In genomic region chr14:23557946-23558345, GRCh38 we compare ENCODE assay signal across 13 cellular contexts. TPM values are rescaled to one million over a fixed set of nuclear protein-coding genes. Genes with fewer than 3 reads are reported as not detected.
DNase-seq lines count a peak whose midpoint lies in the region; ATAC-seq and TF ChIP-seq lines count a peak whose summit lies in the region.
"Had no signal": no experiment of that assay in that cellular context is flagged by ENCODE, and none has a peak within 500 bp of the region (broad histone marks: within the 10 kb centered on the region; RNA-seq: fewer than 3 reads in every experiment).

No MANE protein-coding gene starts in this region.

- H3K4me1 ChIP-seq in OCI-LY7 (ENCODE audit: insufficient read depth, low read length, poor library complexity, severe bottlenecking) = peaks cover 21% of the 10 kb centered on the region

- no peaks in the 10 kb centered on the region for H4K20me1 ChIP-seq in OCI-LY7 (ENCODE audit: insufficient read depth, low read length)

- H3K9me3 Mint-ChIP-seq in activated T-cell treated with anti-CD3 and anti-CD28 coated beads, Interleukin-2, amount 50 U/mL, for 24 hours = no peaks in the 10 kb centered on the region
- no peaks in the 10 kb centered on the region for H3K9me3 Mint-ChIP-seq in central memory CD8-positive, alpha-beta T cell
- H3K9me3 Mint-ChIP-seq in stimulated activated memory B cell treated with anti-CD40 and anti-IgM and Interleukin-4, amounts not matched to agents 10 μg/mL and 1 μg/mL and 100 μg/mL, for 72 hours = no peaks in the 10 kb centered on the region

- peaks cover 69% of the 10 kb centered on the region for H3K36me3 Mint-ChIP-seq in activated T-cell treated with anti-CD3 and anti-CD28 coated beads, Interleukin-2, amount 50 U/mL, for 24 hours (ENCODE audit: low read depth)
- H3K36me3 Mint-ChIP-seq in central memory CD8-positive, alpha-beta T cell (ENCODE audit: insufficient read depth) = peaks cover 22% of the 10 kb centered on the region
- H3K36me3 Mint-ChIP-seq in stimulated activated memory B cell treated with anti-CD40 and anti-IgM and Interleukin-4, amounts not matched to agents 10 μg/mL and 1 μg/mL and 100 μg/mL, for 72 hours = peaks cover 23% of the 10 kb centered on the region

- H3K36me3 ChIP-seq in OCI-LY7 (ENCODE audit: insufficient read depth, low read length) = peaks cover 48% of the 10 kb centered on the region

- peaks cover 17% of the 10 kb centered on the region for H3K79me2 ChIP-seq in OCI-LY7 (ENCODE audit: insufficient read depth, low read depth, low read length)

- H3K27ac Mint-ChIP-seq in activated T-cell treated with anti-CD3 and anti-CD28 coated beads, Interleukin-2, amount 50 U/mL, for 24 hours = peak overlapping the region; percentile 98
- H3K27ac Mint-ChIP-seq in central memory CD8-positive, alpha-beta T cell (ENCODE audit: low read depth) = peak overlapping the region; percentile 91
- H3K27ac Mint-ChIP-seq in stimulated activated memory B cell treated with anti-CD40 and anti-IgM and Interleukin-4, amounts not matched to agents 10 μg/mL and 1 μg/mL and 100 μg/mL, for 72 hours = peak overlapping the region; percentile 98

- peak overlapping the region; percentile 96 for H3K4me3 Mint-ChIP-seq in activated T-cell treated with anti-CD3 and anti-CD28 coated beads, Interleukin-2, amount 50 U/mL, for 24 hours
- peak overlapping the region; percentile 59 for H3K4me3 Mint-ChIP-seq in central memory CD8-positive, alpha-beta T cell
- H3K4me3 Mint-ChIP-seq in stimulated activated memory B cell treated with anti-CD40 and anti-IgM and Interleukin-4, amounts not matched to agents 10 μg/mL and 1 μg/mL and 100 μg/mL, for 72 hours = peak overlapping the region; percentile 45

- no peak overlapping the region for H2AFZ ChIP-seq in OCI-LY7 (ENCODE audit: low read length)

- H3K4me1 Mint-ChIP-seq in activated T-cell treated with anti-CD3 and anti-CD28 coated beads, Interleukin-2, amount 50 U/mL, for 24 hours (ENCODE audit: low read depth) = peaks cover 47% of the 10 kb centered on the region
- H3K4me1 Mint-ChIP-seq in central memory CD8-positive, alpha-beta T cell = peaks cover 42% of the 10 kb centered on the region
- peaks cover 50% of the 10 kb centered on the region for H3K4me1 Mint-ChIP-seq in stimulated activated memory B cell treated with anti-CD40 and anti-IgM and Interleukin-4, amounts not matched to agents 10 μg/mL and 1 μg/mL and 100 μg/mL, for 72 hours

- H3K27me3 Mint-ChIP-seq in activated T-cell treated with anti-CD3 and anti-CD28 coated beads, Interleukin-2, amount 50 U/mL, for 24 hours = no peaks in the 10 kb centered on the region
- no peaks in the 10 kb centered on the region for H3K27me3 Mint-ChIP-seq in central memory CD8-positive, alpha-beta T cell
- H3K27me3 Mint-ChIP-seq in stimulated activated memory B cell treated with anti-CD40 and anti-IgM and Interleukin-4, amounts not matched to agents 10 μg/mL and 1 μg/mL and 100 μg/mL, for 72 hours = no peaks in the 10 kb centered on the region

- H3K9me3 ChIP-seq in OCI-LY7 (ENCODE audit: low read length) = no peaks in the 10 kb centered on the region

- POLR2A ChIA-PET in OCI-LY7 (lab: Charles Lee) = interaction anchor here (0.6 to 2.1 kb wide), 7 partner anchors 9 to 242 kb away, joined by 3 to 9 read pairs (median 4); partner anchors contain the start of gene AP1G2

- peak overlapping the region; percentile 91 for H3K4me2 ChIP-seq in OCI-LY7 (ENCODE audit: low read length)

- ATAC-seq in central memory CD8-positive, alpha-beta T cell (replicated peaks; ENCODE audit: extremely low read depth, poor library complexity, severe bottlenecking) = no peak
- ATAC-seq in stimulated activated memory B cell treated with anti-CD40 and anti-IgM and Interleukin-4, amounts not matched to agents 10 μg/mL and 1 μg/mL and 100 μg/mL, for 72 hours = no peak
- ATAC-seq in HG02870 (IDR thresholded peaks at IDR 0.05; ENCODE audit: unreplicated experiment) (no peak), GM18873 (IDR thresholded peaks at IDR 0.05; ENCODE audit: low FRiP score, unreplicated experiment) (no peak)

- DNase-seq in activated T-cell treated with anti-CD3 and anti-CD28 coated beads, Interleukin-2, amount 50 U/mL, for 24 hours = no peak
- DNase-seq in activated T-cell treated with anti-CD3 and anti-CD28 coated beads, Interleukin-2, amount 50 U/mL, for 1 hour = no peak
- DNase-seq in OCI-LY7 (ENCODE audit: low spot score) = no peak
- DNase-seq in central memory CD8-positive, alpha-beta T cell (ENCODE audit: low spot score in 2 of 2) = no peak
- DNase-seq in DMS 273 treated with DMSO at 0.1 percent for 48 hours (lab: John Stamatoyannopoulos, UW) = no peak
- DNase-seq: NCI-H1436, NCI-H748 treated with DMSO at 0.1 percent for 48 hours had no signal

- H3K27ac ChIP-seq in OCI-LY7 (ENCODE audit: low read depth, low read length, poor library complexity, severe bottlenecking) = peak overlapping the region; percentile 58

- intact Hi-C loops in OCI-LY7 (cut with micrococcal nuclease; ENCODE audit: unreplicated experiment) = loop anchor here (2.0 to 10.0 kb wide), 2 partner anchors 237 to 887 kb away; partner anchors contain the start of genes PABPN1 and SDR39U1

- CTCF ChIA-PET in OCI-LY7 (lab: Charles Lee; ENCODE audit: unreplicated experiment) = interaction anchor here (0.6 kb wide), 1 partner anchor 1972 kb away, joined by 3 read pairs; no protein-coding TSS in a partner anchor

- BruUV-seq in OCI-LY7 (replicated peaks; lab: Mats Ljungman, UMichigan) = no TSS peak

- TF ChIP-seq CTCF in OCI-LY7 (conservative IDR thresholded peaks at IDR 0.05; ENCODE audit: low read length) = no peak

- H3K9me2 ChIP-seq in OCI-LY7 (ENCODE audit: insufficient read depth, low read length) = no peaks in the 10 kb centered on the region

- H3K4me3 ChIP-seq in OCI-LY7 (ENCODE audit: low read depth, low read length, poor library complexity, severe bottlenecking) = peak overlapping the region; percentile 72

RNA-seq across cellular contexts. Expression of gene THTPA, which starts 1.9 kb away (rescaled TPM):
- 20.9 and 28.6 TPM in 2 replicates for total RNA-seq in OCI-LY7 (2014; rRNA removed; shearing (Covaris generic))
- 15.4 and 16.9 TPM in 2 replicates for total RNA-seq in OCI-LY7 (2022)

RNA-seq across cellular contexts. Expression of gene ZFHX2, which starts 6.4 kb away (rescaled TPM):
- 0.60 and 0.62 TPM in 2 replicates for total RNA-seq in OCI-LY7 (2014; rRNA removed; shearing (Covaris generic))
- total RNA-seq in OCI-LY7 (2022) = 1.2 and 1.8 TPM in 2 replicates
- total RNA-seq: SK-MEL-5 had no signal

RNA-seq across cellular contexts. Expression of gene AP1G2, which starts 9.6 kb away (rescaled TPM):
- total RNA-seq in OCI-LY7 (2014; rRNA removed; shearing (Covaris generic)) = 110 and 129 TPM in 2 replicates
- total RNA-seq in OCI-LY7 (2022) = 209 and 235 TPM in 2 replicates

RNA-seq across cellular contexts. Expression of gene JPH4, which starts 20.6 kb away (rescaled TPM):
- not detected in 2 replicates for total RNA-seq in OCI-LY7 (2014; rRNA removed; shearing (Covaris generic))
- not detected in 2 replicates for total RNA-seq in OCI-LY7 (2022)
- total RNA-seq: lung microvascular endothelial cell, renal cortical epithelial cell, SK-MEL-5 had no signal

Comparison
In these comparisons a context has a peak if more than half of its experiments do, and no peak if none do; other contexts are left out.
1. H3K4me3 Mint-ChIP-seq: peak in every context shown above with its lines; median percentile 96 in activated T-cell treated with anti-CD3 and anti-CD28 coated beads, Interleukin-2, amount 50 U/mL, for 24 hours; 59 in central memory CD8-positive, alpha-beta T cell; 45 in stimulated activated memory B cell treated with anti-CD40 and anti-IgM and Interleukin-4, amounts not matched to agents 10 μg/mL and 1 μg/mL and 100 μg/mL, for 72 hours.